ENCODE assay signal across 8 cellular contexts in the genomic region with DNA sequence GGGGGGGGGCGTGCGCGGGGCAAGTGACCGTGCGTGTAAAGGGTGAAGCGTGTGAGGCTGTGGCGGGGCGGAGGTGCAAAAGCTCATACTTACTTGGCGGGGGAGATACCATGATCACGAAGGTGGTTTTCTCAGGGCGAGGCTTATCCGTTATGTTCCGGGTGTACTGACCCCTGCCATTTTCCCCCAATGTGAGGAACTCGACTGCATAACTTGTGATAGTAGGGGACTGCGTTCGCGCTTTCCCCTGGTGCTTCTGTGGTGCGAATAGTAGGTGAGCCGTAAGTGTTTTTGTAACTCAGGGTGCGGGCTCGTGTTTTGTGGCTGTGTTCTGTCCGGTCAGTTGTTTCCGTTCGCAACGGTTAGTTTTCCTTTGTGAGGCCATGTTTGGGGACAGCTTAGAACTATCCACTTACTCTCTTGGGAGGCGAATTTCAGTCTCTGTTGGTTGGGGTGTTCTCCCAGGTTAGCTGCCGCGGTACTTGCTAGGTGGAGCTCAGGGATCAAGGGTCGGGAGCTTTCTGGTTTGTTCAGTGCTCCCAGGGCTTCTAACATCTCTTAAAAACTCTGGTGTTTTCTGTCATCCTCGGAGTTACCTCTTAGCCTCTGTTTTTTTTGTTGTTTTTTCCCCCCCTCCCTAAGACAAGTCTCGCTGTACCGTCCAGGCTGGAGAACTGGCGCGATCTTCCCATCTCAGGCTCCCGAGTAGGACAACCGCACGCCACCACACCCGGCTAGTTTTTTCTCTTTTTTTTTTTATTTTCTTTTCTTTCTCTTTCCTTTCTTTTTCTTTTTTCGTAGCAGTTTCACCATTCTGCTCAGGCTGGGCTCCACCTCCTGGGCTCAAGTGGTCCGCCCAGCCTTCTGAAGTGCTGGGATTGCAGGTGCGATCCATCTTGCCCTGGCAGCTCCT. TPM values are rescaled to one million over a fixed set of nuclear protein-coding genes. Genes with fewer than 3 reads are reported as not detected.
DNase-seq lines count a peak whose midpoint lies in the region; ATAC-seq, FAIRE-seq and TF ChIP-seq lines count a peak whose summit lies in the region.
"Not testable (repeated sequence)": the region's sequence is repeated elsewhere in the genome, so short reads cannot be mapped to it uniquely, and the experiment has no call there.

No MANE protein-coding gene starts in this region.

- not testable (repeated sequence) for FAIRE-seq in HepG2 (lab: Jason Lieb, UNC)

- peak overlapping the region; percentile 86 for H3K4me3 Mint-ChIP-seq in activated CD4-positive, alpha-beta memory T cell treated with anti-CD3 and anti-CD28 coated beads, Interleukin-2, amount 10 ng/mL, durations not matched to agents 7 days and 5 days

- H3K9me3 Mint-ChIP-seq in activated CD4-positive, alpha-beta memory T cell treated with anti-CD3 and anti-CD28 coated beads, Interleukin-2, amount 10 ng/mL, durations not matched to agents 7 days and 5 days = not testable (repeated sequence)

- not testable (repeated sequence) for H3K36me3 ChIP-seq in duodenal mucosa (ENCODE audit: control insufficient read depth in 1 of 2, insufficient read depth in 2 of 2, low read length in 2 of 2); HepG2 (replicated peaks in 1 of 2; ENCODE audit: control insufficient read depth in 1 of 2, insufficient read depth in 2 of 2, low read length in 2 of 2)

- not testable (repeated sequence) for H4K20me1 ChIP-seq in HepG2 (ENCODE audit: insufficient read depth, low read length)

- not testable (repeated sequence) for H3K27me3 ChIP-seq in duodenal mucosa (ENCODE audit: control insufficient read depth in 1 of 2, insufficient read depth in 2 of 2, low read length in 2 of 2); HepG2 (ENCODE audit: control insufficient read depth in 1 of 2, insufficient read depth in 2 of 2, low read length in 2 of 2)

- H3K4me1 Mint-ChIP-seq in activated CD4-positive, alpha-beta memory T cell treated with anti-CD3 and anti-CD28 coated beads, Interleukin-2, amount 10 ng/mL, durations not matched to agents 7 days and 5 days = peaks cover 12% of the 10 kb centered on the region

- H3K27ac ChIP-seq in duodenal mucosa (ENCODE audit: low read depth, low read length) = peak overlapping the region; percentile 26
- peak overlapping the region; percentile 68 for H3K27ac ChIP-seq in HepG2 (ENCODE audit: extremely low read length, insufficient read depth, low read length)

- peak; percentile 72 for TF ChIP-seq RAD21 in HepG2 (CRISPR knock-in tag; IDR thresholded peaks at IDR 0.05)

- WGBS in HepG2 (ENCODE audit: low lambda C conversion rate) = under 1% methylated on average over 25 of the region's 41 CpGs

- CTCF ChIA-PET in activated CD4-positive, alpha-beta memory T cell treated with anti-CD3 and anti-CD28 coated beads, Interleukin-2, amount 10 ng/mL, durations not matched to agents 7 days and 5 days (lab: Charles Lee); HepG2 (lab: Yijun Ruan, JAX; ENCODE audit: low intra/inter-chr PET ratio, low total read pairs): not testable (repeated sequence)

- in situ Hi-C loops in HepG2 (cut with HindIII; ENCODE audit: extremely low pct_ligation_motif_present, low pct_unique_long_range_greater_than_20kb) = not testable (repeated sequence)

- not testable (repeated sequence) for H3K79me2 ChIP-seq in HepG2 (ENCODE audit: insufficient read depth, low read length)

- not testable (repeated sequence) for H3K27me3 Mint-ChIP-seq in activated CD4-positive, alpha-beta memory T cell treated with anti-CD3 and anti-CD28 coated beads, Interleukin-2, amount 10 ng/mL, durations not matched to agents 7 days and 5 days

- peak overlapping the region; percentile 75 for H3K4me2 ChIP-seq in HepG2 (ENCODE audit: low read depth, low read length)

- intact Hi-C loops in HepG2 (cut with micrococcal nuclease; ENCODE audit: unreplicated experiment) = not testable (repeated sequence)

- BruUV-seq in HepG2 (replicated peaks; lab: Mats Ljungman, UMichigan) = TSS peak; percentile 97

- H3K9ac ChIP-seq in duodenal mucosa (ENCODE audit: low read depth in 1 of 2, low read length in 2 of 2) (peak overlapping the region; percentile 48 to 81), HepG2 (ENCODE audit: insufficient read depth, low read depth, low read length) (peak overlapping the region; percentile 75; the same call in 1 of the 2 replicates)

- H3K4me3 ChIP-seq in duodenal mucosa (ENCODE audit: low read depth in 1 of 2, low read length in 2 of 2) = peak overlapping the region; percentile 61 to 69
- H3K4me3 ChIP-seq in HepG2 (replicated peaks in 1 of 3; ENCODE audit: insufficient read depth in 1 of 3, low read depth in 2 of 3, low read length in 3 of 3) = peak overlapping the region; percentile 40 to 70 (median 54); a peak in 5 of 6 replicates

- POLR2A ChIA-PET in activated CD4-positive, alpha-beta memory T cell treated with anti-CD3 and anti-CD28 coated beads, Interleukin-2, amount 10 ng/mL, durations not matched to agents 7 days and 5 days (lab: Charles Lee) = interaction anchor here (0.6 to 1.6 kb wide), 6 partner anchors 111 to 1053 kb away, joined by 3 to 69 read pairs (median 11); no protein-coding TSS in a partner anchor
- POLR2A ChIA-PET in HepG2 (lab: Yijun Ruan, JAX) = interaction anchor here (1.0 to 1.5 kb wide), 3 partner anchors 111 to 868 kb away, joined by 3 to 11 read pairs (median 6); no protein-coding TSS in a partner anchor

- not testable (repeated sequence) for H3K4me1 ChIP-seq in duodenal mucosa (ENCODE audit: control insufficient read depth in 1 of 2, insufficient read depth in 2 of 2, low read length in 2 of 2); HepG2 (ENCODE audit: insufficient read depth, low read length)

- TF ChIP-seq CTCF in HepG2 (CRISPR knock-in tag; IDR thresholded peaks at IDR 0.05) = not testable (repeated sequence)

- ATAC-seq in GM19397 (IDR thresholded peaks at IDR 0.05; ENCODE audit: unreplicated experiment) (peak; percentile 92), HG03460 (IDR thresholded peaks at IDR 0.05; ENCODE audit: unreplicated experiment) (peak; percentile 85), HepG2 (peak; percentile 94)

- peak; percentile 91 to 97 for TF ChIP-seq POLR2A in HepG2 (IDR thresholded peaks at IDR 0.05; ENCODE audit: insufficient read depth in 1 of 2, low read depth in 2 of 2, low read length in 2 of 2)

- TF ChIP-seq EP300 in HepG2 (IDR thresholded peaks at IDR 0.05; ENCODE audit: low read depth in 2 of 2, low read length in 2 of 2) = not testable (repeated sequence)
- peak; percentile 74 for TF ChIP-seq EP300 in HepG2 (CRISPR knock-in tag; IDR thresholded peaks at IDR 0.05; ENCODE audit: borderline replicate concordance)

- H3K36me3 Mint-ChIP-seq in activated CD4-positive, alpha-beta memory T cell treated with anti-CD3 and anti-CD28 coated beads, Interleukin-2, amount 10 ng/mL, durations not matched to agents 7 days and 5 days (ENCODE audit: low read depth) = not testable (repeated sequence)

- peak overlapping the region; percentile 94 for H3K27ac Mint-ChIP-seq in activated CD4-positive, alpha-beta memory T cell treated with anti-CD3 and anti-CD28 coated beads, Interleukin-2, amount 10 ng/mL, durations not matched to agents 7 days and 5 days

- H2AFZ ChIP-seq in HepG2 (ENCODE audit: low read length) = not testable (repeated sequence)

- DNase-seq in C1 segment of cervical spinal cord (lab: John Stamatoyannopoulos, UW) = peak in 10 of 14 donors; percentile 19 to 90 (median 58)
- DNase-seq in NCI-H774 (lab: John Stamatoyannopoulos, UW) = peak; percentile 87
- DNase-seq in activated CD4-positive, alpha-beta memory T cell treated with anti-CD3 and anti-CD28 coated beads, Interleukin-2, amount 10 ng/mL, durations not matched to agents 7 days and 5 days = peak; percentile 94
- DNase-seq in HepG2 (ENCODE audit: low spot score) = peak; percentile 93
- DNase-seq in stimulated activated CD4-positive, alpha-beta T cell treated with anti-CD3 and anti-CD28 coated beads, Interleukin-1b, Interleukin-23, amount 100 ng/mL, for 24 hours (ENCODE audit: low read depth in 4 of 4, low spot score in 1 of 4) = peak; percentile 77 to 84 (median 80)

- H3K9me3 ChIP-seq in duodenal mucosa (ENCODE audit: control insufficient read depth in 1 of 2, low read length in 2 of 2); HepG2 (ENCODE audit: low read length): not testable (repeated sequence)

RNA-seq across cellular contexts. Expression of a gene that starts 39.3 kb away (rescaled TPM):
- under 1 TPM in 1 of 2 experiments, not detected in 1; 0.45 TPM for total RNA-seq in activated CD4-positive, alpha-beta memory T cell treated with anti-CD3 and anti-CD28 coated beads, Interleukin-2, amount 10 ng/mL, durations not matched to agents 7 days and 5 days
- not detected in 2 replicates for total RNA-seq in HepG2 (2016; rRNA removed; fragmentation: Illumina TruSeq; extraction: Trizol)
- not detected in 2 replicates for total RNA-seq in HepG2 (2016; cell fraction: cytosol; rRNA removed; fragmentation: Illumina TruSeq; extraction: Trizol; ENCODE audit: low read depth)
- not detected in 2 replicates for total RNA-seq in HepG2 (2016; cell fraction: insoluble cytoplasmic fraction; rRNA removed; fragmentation: Illumina TruSeq; extraction: Trizol)
- not detected in 2 replicates for total RNA-seq in HepG2 (2016; cell fraction: membrane; rRNA removed; fragmentation: Illumina TruSeq; extraction: Trizol)
- not detected in 2 replicates for total RNA-seq in HepG2 (2016; cell fraction: nucleus; rRNA removed; fragmentation: Illumina TruSeq; extraction: Trizol)
- polyA plus RNA-seq in HepG2 (2011; rRNA removed) = not detected in 2 replicates
- not detected in 2 replicates for polyA plus RNA-seq in HepG2 (2011; cell fraction: cytosol; rRNA removed)
- polyA plus RNA-seq in HepG2 (2011; cell fraction: nucleus; rRNA removed) = not detected in 2 replicates
- not detected in 2 replicates for polyA plus RNA-seq in HepG2 (2012)
- polyA plus RNA-seq in HepG2 (2016; cell fraction: cytosol; fragmentation: Illumina TruSeq; extraction: Trizol; ENCODE audit: low read depth) = not detected in 2 replicates
- polyA plus RNA-seq in HepG2 (2016; cell fraction: insoluble cytoplasmic fraction; fragmentation: Illumina TruSeq; extraction: Trizol; ENCODE audit: low read depth) = not detected in 2 replicates
- polyA plus RNA-seq in HepG2 (2016; cell fraction: membrane; fragmentation: Illumina TruSeq; extraction: Trizol; ENCODE audit: low read depth) = not detected in 2 replicates
- polyA plus RNA-seq in HepG2 (2016; cell fraction: nucleus; fragmentation: Illumina TruSeq; extraction: Trizol; ENCODE audit: insufficient read depth, low read depth) = not detected in 2 replicates
- not detected in 2 replicates for polyA minus RNA-seq in HepG2 (2011; rRNA and poly(A)+ RNA removed; ENCODE audit: low replicate concordance)
- polyA minus RNA-seq in HepG2 (2011; cell fraction: cytosol; rRNA and poly(A)+ RNA removed) = not detected in 2 replicates
- not detected in 2 replicates for polyA minus RNA-seq in HepG2 (2011; cell fraction: nucleus; rRNA and poly(A)+ RNA removed)

RNA-seq across cellular contexts. Expression of a gene that starts 48.7 kb away (rescaled TPM):
- total RNA-seq in activated CD4-positive, alpha-beta memory T cell treated with anti-CD3 and anti-CD28 coated beads, Interleukin-2, amount 10 ng/mL, durations not matched to agents 7 days and 5 days = 10 to 100 TPM; 81.0 to 90.5 TPM
- total RNA-seq in HepG2 (2016; rRNA removed; fragmentation: Illumina TruSeq; extraction: Trizol) = 13.4 and 15.5 TPM in 2 replicates
- total RNA-seq in HepG2 (2016; cell fraction: cytosol; rRNA removed; fragmentation: Illumina TruSeq; extraction: Trizol; ENCODE audit: low read depth) = 8.0 and 9.8 TPM in 2 replicates
- 12.3 and 15.5 TPM in 2 replicates for total RNA-seq in HepG2 (2016; cell fraction: insoluble cytoplasmic fraction; rRNA removed; fragmentation: Illumina TruSeq; extraction: Trizol)
- 11.1 and 12.9 TPM in 2 replicates for total RNA-seq in HepG2 (2016; cell fraction: membrane; rRNA removed; fragmentation: Illumina TruSeq; extraction: Trizol)
- 17.5 and 20.2 TPM in 2 replicates for total RNA-seq in HepG2 (2016; cell fraction: nucleus; rRNA removed; fragmentation: Illumina TruSeq; extraction: Trizol)
- polyA plus RNA-seq in HepG2 (2011; rRNA removed) = 21.2 and 28.9 TPM in 2 replicates
- polyA plus RNA-seq in HepG2 (2011; cell fraction: cytosol; rRNA removed) = 10.1 and 11.5 TPM in 2 replicates
- polyA plus RNA-seq in HepG2 (2011; cell fraction: nucleus; rRNA removed) = 51.2 and 54.7 TPM in 2 replicates
- 11.3 and 13.7 TPM in 2 replicates for polyA plus RNA-seq in HepG2 (2012)
- polyA plus RNA-seq in HepG2 (2016; cell fraction: cytosol; fragmentation: Illumina TruSeq; extraction: Trizol; ENCODE audit: low read depth) = 1.7 and 1.8 TPM in 2 replicates
- 9.2 and 9.9 TPM in 2 replicates for polyA plus RNA-seq in HepG2 (2016; cell fraction: insoluble cytoplasmic fraction; fragmentation: Illumina TruSeq; extraction: Trizol; ENCODE audit: low read depth)
- 4.9 and 6.3 TPM in 2 replicates for polyA plus RNA-seq in HepG2 (2016; cell fraction: membrane; fragmentation: Illumina TruSeq; extraction: Trizol; ENCODE audit: low read depth)
- 34.3 and 40.3 TPM in 2 replicates for polyA plus RNA-seq in HepG2 (2016; cell fraction: nucleus; fragmentation: Illumina TruSeq; extraction: Trizol; ENCODE audit: insufficient read depth, low read depth)
- polyA minus RNA-seq in HepG2 (2011; rRNA and poly(A)+ RNA removed; ENCODE audit: low replicate concordance) = 33.3 and 76.0 TPM in 2 replicates
- polyA minus RNA-seq in HepG2 (2011; cell fraction: cytosol; rRNA and poly(A)+ RNA removed) = 12.1 TPM in 2 replicates
- polyA minus RNA-seq in HepG2 (2011; cell fraction: nucleus; rRNA and poly(A)+ RNA removed) = 29.1 and 49.4 TPM in 2 replicates

Comparison
In these comparisons a context has a peak if more than half of its experiments do, and no peak if none do; other contexts are left out.
1. Peak in every context shown above with its lines: DNase-seq, ATAC-seq, H3K4me3 ChIP-seq and H3K27ac ChIP-seq.